Comparison of ENCODE assay signal across 18 cellular contexts in the genomic region with DNA sequence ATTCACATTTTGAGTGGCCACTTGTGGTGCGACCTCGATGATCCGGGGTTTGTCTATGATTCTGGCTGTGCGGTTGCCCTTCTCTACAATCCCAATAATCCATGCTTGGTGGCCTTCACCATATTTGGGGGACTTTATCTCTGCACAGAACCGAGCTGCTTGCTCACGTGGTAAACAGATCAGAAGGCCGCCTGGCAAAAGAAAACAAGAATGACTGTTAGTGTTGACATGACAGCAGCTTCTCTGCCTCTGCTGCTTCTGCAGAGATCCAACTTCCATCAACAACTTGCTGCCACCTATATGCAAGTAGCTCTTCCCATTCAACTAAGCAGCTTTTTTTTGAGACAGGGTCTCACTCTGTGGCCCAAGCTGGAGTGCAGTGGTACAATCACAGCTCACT. TPM values are rescaled to one million over a fixed set of nuclear protein-coding genes. Genes with fewer than 3 reads are reported as not detected.
DNase-seq lines count a peak whose midpoint lies in the region; ATAC-seq and TF ChIP-seq lines count a peak whose summit lies in the region.
"Had no signal": no experiment of that assay in that cellular context is flagged by ENCODE, and none has a peak within 500 bp of the region (broad histone marks: within the 10 kb centered on the region; RNA-seq: fewer than 3 reads in every experiment).

No MANE protein-coding gene starts in this region.

- H3K4me1 ChIP-seq in left ventricle myocardium inferior = peaks cover 8% of the 10 kb centered on the region
- no peaks in the 10 kb centered on the region for H3K4me1 ChIP-seq in right atrium auricular region
- H3K4me1 ChIP-seq: A549, BLaER1 had no signal

- H3K36me3 ChIP-seq in left ventricle myocardium inferior (peaks cover 59% of the 10 kb centered on the region), right atrium auricular region (peaks cover 40% of the 10 kb centered on the region)

- H3K4me1 Mint-ChIP-seq in T-helper 2 cell treated with Interferon-gamma antibody and Interleukin-4, amounts not matched to agents 5 μg/mL and 100 μg/mL, for 36 hours (ENCODE audit: low read depth) = no peaks in the 10 kb centered on the region
- H3K4me1 Mint-ChIP-seq in HFFc6 (ENCODE audit: low read depth) = no peaks in the 10 kb centered on the region
- H3K4me1 Mint-ChIP-seq: CD14-positive monocyte; CD4-positive, alpha-beta memory T cell had no signal

- ATAC-seq in Right ventricle myocardium inferior (no peak), GM21390 (IDR thresholded peaks at IDR 0.05; ENCODE audit: unreplicated experiment) (no peak), GM18858 (IDR thresholded peaks at IDR 0.05; ENCODE audit: unreplicated experiment) (no peak)
- ATAC-seq: A549 had no signal

- H3K4me3 Mint-ChIP-seq in T-helper 2 cell treated with Interferon-gamma antibody and Interleukin-4, amounts not matched to agents 5 μg/mL and 100 μg/mL, for 36 hours = no peak overlapping the region
- H3K4me3 Mint-ChIP-seq in HFFc6 = no peak overlapping the region
- H3K4me3 Mint-ChIP-seq: CD14-positive monocyte; CD4-positive, alpha-beta memory T cell had no signal

- no peaks in the 10 kb centered on the region for H3K9me3 Mint-ChIP-seq in T-helper 2 cell treated with Interferon-gamma antibody and Interleukin-4, amounts not matched to agents 5 μg/mL and 100 μg/mL, for 36 hours
- no peaks in the 10 kb centered on the region for H3K9me3 Mint-ChIP-seq in HFFc6
- H3K9me3 Mint-ChIP-seq: CD14-positive monocyte; CD4-positive, alpha-beta memory T cell had no signal

- peaks cover 19% of the 10 kb centered on the region for H3K36me3 Mint-ChIP-seq in T-helper 2 cell treated with Interferon-gamma antibody and Interleukin-4, amounts not matched to agents 5 μg/mL and 100 μg/mL, for 36 hours (ENCODE audit: low read depth)
- H3K36me3 Mint-ChIP-seq in HFFc6 (ENCODE audit: low read depth) = peaks cover 14% of the 10 kb centered on the region; the same call in 1 of the 2 replicates

- no peak overlapping the region for H3K4me3 ChIP-seq in left ventricle myocardium inferior
- no peak overlapping the region for H3K4me3 ChIP-seq in right atrium auricular region
- H3K4me3 ChIP-seq: A549, BLaER1 had no signal

- no peaks in the 10 kb centered on the region for H3K27me3 ChIP-seq in left ventricle myocardium inferior (ENCODE audit: low read depth)
- H3K27me3 ChIP-seq in right atrium auricular region = no peaks in the 10 kb centered on the region
- H3K27me3 ChIP-seq: BLaER1 had no signal

- no peaks in the 10 kb centered on the region for H3K27me3 Mint-ChIP-seq in T-helper 2 cell treated with Interferon-gamma antibody and Interleukin-4, amounts not matched to agents 5 μg/mL and 100 μg/mL, for 36 hours (ENCODE audit: low read depth)
- no peaks in the 10 kb centered on the region for H3K27me3 Mint-ChIP-seq in HFFc6 (ENCODE audit: insufficient read depth)
- H3K27me3 Mint-ChIP-seq: CD4-positive, alpha-beta memory T cell had no signal

- DNase-seq in T-helper 2 cell treated with Interferon-gamma antibody and Interleukin-4, amounts not matched to agents 5 μg/mL and 100 μg/mL, for 36 hours (ENCODE audit: low spot score) = no peak
- DNase-seq in T-helper 2 cell (no peak), left ventricle myocardium inferior (no peak), Right ventricle myocardium inferior (ENCODE audit: missing footprints) (no peak), right atrium auricular region (ENCODE audit: low spot score) (no peak), HFFc6 (no peak)
- DNase-seq: Calu3; CD4-positive, alpha-beta memory T cell; DMS79 treated with DMSO at 0.1 percent for 48 hours; GF-D8; GOT3; H7 had no signal

- peak overlapping the region; percentile 49 for H3K27ac Mint-ChIP-seq in T-helper 2 cell treated with Interferon-gamma antibody and Interleukin-4, amounts not matched to agents 5 μg/mL and 100 μg/mL, for 36 hours
- no peak overlapping the region for H3K27ac Mint-ChIP-seq in HFFc6

- H3K27ac ChIP-seq in left ventricle myocardium inferior (replicated peaks) = peak overlapping the region; percentile 25
- peak overlapping the region; percentile 7 to 11 for H3K27ac ChIP-seq in right atrium auricular region
- H3K27ac ChIP-seq: 22Rv1, A549, BLaER1 had no signal

- intact Hi-C loops in left ventricle myocardium inferior (cut with micrococcal nuclease) = no loop called here
- intact Hi-C loops in Right ventricle myocardium inferior (cut with DNase I) = no loop called here

- no peaks in the 10 kb centered on the region for H3K9me3 ChIP-seq in left ventricle myocardium inferior (replicated peaks)
- H3K9me3 ChIP-seq in right atrium auricular region = no peaks in the 10 kb centered on the region
- H3K9me3 ChIP-seq: A549, BLaER1 had no signal

- TF ChIP-seq CTCF in left ventricle myocardium inferior (IDR thresholded peaks at IDR 0.05; ENCODE audit: borderline replicate concordance) = no peak
- TF ChIP-seq CTCF in right atrium auricular region (IDR thresholded peaks at IDR 0.05) = no peak
- no peak for TF ChIP-seq CTCF in HFFc6 (IDR thresholded peaks at IDR 0.05)

RNA-seq across cellular contexts. Expression of a gene that starts 19.3 kb away (rescaled TPM):
- total RNA-seq in left ventricle myocardium inferior (163 TPM), Right ventricle myocardium inferior (177 TPM), right atrium auricular region (10 to 100 TPM; 44.6 to 89.1 TPM)
- total RNA-seq in HFFc6 (2021; fragmentation: NEBNext Ultra II Directional; extraction: Animal tissue kit (Norgen Biotek cat#: 25700)) = 10 to 100 TPM; 17.2 to 20.3 (median 17.6) TPM

RNA-seq across cellular contexts. Expression of a gene that starts 28.9 kb away (rescaled TPM):
- total RNA-seq in left ventricle myocardium inferior (26.0 TPM), Right ventricle myocardium inferior (30.3 TPM), right atrium auricular region (10 to 100 TPM; 20.7 to 22.8 TPM)
- 10 to 100 TPM; 34.1 to 49.3 (median 40.5) TPM for total RNA-seq in HFFc6 (2021; fragmentation: NEBNext Ultra II Directional; extraction: Animal tissue kit (Norgen Biotek cat#: 25700))
